Comparison of ENCODE assay signal across 4 cellular contexts in genomic region chr6:53715434-53715833, GRCh38. TPM values are rescaled to one million over a fixed set of nuclear protein-coding genes. Genes with fewer than 3 reads are reported as not detected.
"Had no signal": no experiment of that assay in that cellular context is flagged by ENCODE, and none has a peak within 500 bp of the region (broad histone marks: within the 10 kb centered on the region; RNA-seq: fewer than 3 reads in every experiment).

No MANE protein-coding gene starts in this region.

- DNase-seq: GDM1, GF-D8 had no signal

- ATAC-seq: GM12878 had no signal

- H3K4me3 ChIP-seq: GM12878 had no signal

RNA-seq across cellular contexts. Expression of gene KLHL31, which starts 49.9 kb away (rescaled TPM):
- total RNA-seq: G401, GM12878 had no signal
